Comparison of ENCODE assay signal across 28 cellular contexts in genomic region chr4:185794637-185795036, GRCh38. TPM values are rescaled to one million over a fixed set of nuclear protein-coding genes. Genes with fewer than 3 reads are reported as not detected.
DNase-seq lines count a peak whose midpoint lies in the region; ATAC-seq and TF ChIP-seq lines count a peak whose summit lies in the region.
"Had no signal": no experiment of that assay in that cellular context is flagged by ENCODE, and none has a peak within 500 bp of the region (broad histone marks: within the 10 kb centered on the region; RNA-seq: fewer than 3 reads in every experiment).

No MANE protein-coding gene starts in this region.

- H2AFZ ChIP-seq in mesenchymal stem cell (ENCODE audit: low read depth, low read length): no peak overlapping the region

- DNase-seq in heart right ventricle (no peak), cardiac septum (ENCODE audit: low spot score) (no peak), body of pancreas (no peak), mesenchymal stem cell (no peak), NCI-H2196 (lab: John Stamatoyannopoulos, UW; ENCODE audit: unreplicated experiment) (no peak), NCI-H69 (lab: John Stamatoyannopoulos, UW) (no peak)
- no peak for DNase-seq in activated T-cell treated with anti-CD3 and anti-CD28 coated beads, Interleukin-2, amount 50 U/mL, for 1 hour
- DNase-seq: activated gamma-delta T cell treated with Interleukin-2 at 50 U/mL for 16 hours; activated naive CD8-positive, alpha-beta T cell treated with anti-CD3 and anti-CD28 coated beads, Interleukin-2, amount 10 ng/mL, durations not matched to agents 7 days and 5 days; activated T-cell treated with anti-CD3 and anti-CD28 coated beads, Interleukin-2, amount 50 U/mL, for 4 hours; aorta; CD4-positive, alpha-beta T cell; central memory CD4-positive, alpha-beta T cell; DMS 273 treated with DMSO at 0.1 percent for 48 hours; endodermal cell; islet precursor cell; lower lobe of right lung; mucosa of descending colon; NCI-H1694; NCI-H446 treated with DMSO at 0.1 percent for 48 hours; NK-92 treated with Interleukin-12 subunit alpha and Interleukin-12 subunit beta, amount 100 ng/mL, for 24 hours; PC-3; SK-N-SH had no signal

- H3K36me3 ChIP-seq in heart right ventricle (peaks cover 0 to 14% (median 0%) of the 10 kb centered on the region in 9 donors), body of pancreas (replicated peaks in 1 of 2; ENCODE audit: insufficient read depth in 1 of 2, low read depth in 2 of 2) (no peaks in the 10 kb centered on the region), mesenchymal stem cell (ENCODE audit: control insufficient read depth in 1 of 2, insufficient read depth in 2 of 2, low read depth in 1 of 2, low read length in 2 of 2) (no peaks in the 10 kb centered on the region)
- H3K36me3 ChIP-seq: lower lobe of right lung had no signal

- no peak overlapping the region for H2BK120ac ChIP-seq in mesenchymal stem cell (ENCODE audit: low read depth, low read length)

- no peak overlapping the region for H4K91ac ChIP-seq in mesenchymal stem cell (ENCODE audit: low read length)

- no peaks in the 10 kb centered on the region for H3K9me3 ChIP-seq in heart right ventricle
- no peaks in the 10 kb centered on the region for H3K9me3 ChIP-seq in body of pancreas
- H3K9me3 ChIP-seq in mesenchymal stem cell (ENCODE audit: control insufficient read depth, low read length): no peaks in the 10 kb centered on the region
- H3K9me3 ChIP-seq: lower lobe of right lung, mucosa of descending colon, SK-N-SH had no signal

- no peak overlapping the region for H2BK5ac ChIP-seq in mesenchymal stem cell (ENCODE audit: low read depth, low read length, poor library complexity, severe bottlenecking)

- no peaks in the 10 kb centered on the region for H3K79me1 ChIP-seq in mesenchymal stem cell (replicated peaks; ENCODE audit: low read length, poor library complexity, severe bottlenecking)

- H3K4me1 ChIP-seq in heart right ventricle (peaks cover 9 to 87% (median 55%) of the 10 kb centered on the region in 9 donors), body of pancreas (peaks cover 53% of the 10 kb centered on the region), mesenchymal stem cell (ENCODE audit: control insufficient read depth, insufficient read depth, low read depth, low read length) (peaks cover 13% of the 10 kb centered on the region)

- TF ChIP-seq POLR2A in body of pancreas (IDR thresholded peaks at IDR 0.05): no peak

- H2BK15ac ChIP-seq in mesenchymal stem cell (ENCODE audit: low read depth, poor library complexity, severe bottlenecking): peak overlapping the region; percentile 44

- no peak overlapping the region for H3K4me2 ChIP-seq in mesenchymal stem cell (ENCODE audit: low read length, poor library complexity, severe bottlenecking)
- H3K4me2 ChIP-seq: SK-N-SH had no signal

- no peak overlapping the region for H3K4me3 ChIP-seq in heart right ventricle
- no peak overlapping the region for H3K4me3 ChIP-seq in body of pancreas
- no peak overlapping the region for H3K4me3 ChIP-seq in mesenchymal stem cell (ENCODE audit: insufficient read depth in 1 of 2, low read depth in 1 of 2, low read length in 2 of 2)
- H3K4me3 ChIP-seq: lower lobe of right lung, mucosa of descending colon, skin epidermis had no signal

- no peak overlapping the region for H3K14ac ChIP-seq in mesenchymal stem cell (ENCODE audit: low read length in 2 of 2)

- WGBS in heart right ventricle, 2 donors: 41 to 56% methylated on average over 1 of the region's 1 CpG
- WGBS in body of pancreas, 2 donors: 38 to 70% methylated on average over 1 of the region's 1 CpG
- 48% methylated on average over 1 of the region's 1 CpG for WGBS in mesenchymal stem cell

- TF ChIP-seq CTCF in heart right ventricle (IDR thresholded peaks at IDR 0.05) (no peak), body of pancreas (IDR thresholded peaks at IDR 0.05) (no peak)

- no peak overlapping the region for H2BK12ac ChIP-seq in mesenchymal stem cell (ENCODE audit: low read length in 2 of 2)

- H4K8ac ChIP-seq in mesenchymal stem cell (ENCODE audit: low read length): no peak overlapping the region

- H3K23ac ChIP-seq in mesenchymal stem cell (ENCODE audit: low read length in 2 of 2): no peak overlapping the region

- no peak overlapping the region for H3K9ac ChIP-seq in mesenchymal stem cell (ENCODE audit: low read length)
- H3K9ac ChIP-seq: SK-N-SH had no signal

- intact Hi-C loops in heart right ventricle (cut with DNase I): loop anchor here in 2 of 10 donors (10.0 kb wide), 2 partner anchors 150 to 220 kb away; no protein-coding TSS in a partner anchor
- intact Hi-C loops in cardiac septum (cut with DNase I): no loop called here
- intact Hi-C loops in body of pancreas (cut with DNase I): loop anchor here (10.0 kb wide), 1 partner anchor 140 kb away; no protein-coding TSS in a partner anchor

- H3K27ac ChIP-seq in heart right ventricle (peak overlapping the region in 6 of 10 donors; percentile 10 to 77 (median 38)), body of pancreas (peak overlapping the region in 3 of 4 donors; percentile 19 to 66 (median 39)), mesenchymal stem cell (ENCODE audit: low read length, poor library complexity, severe bottlenecking) (no peak overlapping the region)
- H3K27ac ChIP-seq: lower lobe of right lung, skin epidermis had no signal

- peak overlapping the region in 1 of 2 experiments; percentile 14 for H3K18ac ChIP-seq in mesenchymal stem cell (ENCODE audit: low read depth in 1 of 2, low read length in 2 of 2)

- H3K4ac ChIP-seq in mesenchymal stem cell (ENCODE audit: low read depth in 1 of 2, low read length in 2 of 2): no peak overlapping the region

- no peaks in the 10 kb centered on the region for H3K27me3 ChIP-seq in heart right ventricle
- no peaks in the 10 kb centered on the region for H3K27me3 ChIP-seq in body of pancreas
- peaks cover 0 to 4% of the 10 kb centered on the region in 2 experiments for H3K27me3 ChIP-seq in mesenchymal stem cell (ENCODE audit: control insufficient read depth in 1 of 2, insufficient read depth in 1 of 2, low read length in 2 of 2)

- ATAC-seq in heart right ventricle: peak in 1 of 8 donors; percentile 22
- ATAC-seq in body of pancreas: peak; percentile 39
- ATAC-seq: activated T-cell treated with anti-CD3 and anti-CD28 coated beads, Interleukin-2, amount 50 U/mL, for 4 hours; HCT116; lower lobe of right lung; mucosa of descending colon; PC-3; stimulated activated memory B cell treated with anti-CD40 and anti-IgM and Interleukin-4, amounts not matched to agents 10 μg/mL and 1 μg/mL and 100 μg/mL, for 72 hours had no signal

- H2AK5ac ChIP-seq in mesenchymal stem cell (ENCODE audit: low read length, severe bottlenecking): peak overlapping the region; percentile 2

RNA-seq across cellular contexts. Expression of gene SORBS2, which starts 17.4 kb away (rescaled TPM):
- total RNA-seq in heart right ventricle (1,000 to 10,000 TPM in 8 of 10 donors, 100 to 1,000 TPM in 2; 975 to 3,169 (median 1,932) TPM), cardiac septum (1,779 TPM), body of pancreas (100 to 1,000 TPM; 210 to 218 TPM)
- polyA plus RNA-seq in heart right ventricle: 100 to 1,000 TPM; 175 to 259 TPM
- polyA plus RNA-seq in mesenchymal stem cell (2013, experiment 1 of 2): 3.0 TPM
- polyA plus RNA-seq in mesenchymal stem cell (2013, experiment 2 of 2): 4.4 TPM
- total RNA-seq: activated naive CD8-positive, alpha-beta T cell treated with anti-CD3 and anti-CD28 coated beads, Interleukin-2, amount 10 ng/mL, durations not matched to agents 7 days and 5 days; CD4-positive, alpha-beta T cell; natural killer cell treated with Interleukin-12 subunit alpha and Interleukin-12 subunit beta and Interleukin-15 and Interleukin-18, amount 100 ng/mL, for 72 hours had no signal
- polyA plus RNA-seq: IgD-negative memory B cell had no signal
